22 cellular contexts compared by ENCODE assay signal in genomic region chr7:127290801-127291361, GRCh38. TPM values are rescaled to one million over a fixed set of nuclear protein-coding genes. Genes with fewer than 3 reads are reported as not detected.
"Had no signal": no experiment of that assay in that cellular context is flagged by ENCODE, and none has a peak within 500 bp of the region (broad histone marks: within the 10 kb centered on the region; RNA-seq: fewer than 3 reads in every experiment).

No MANE protein-coding gene starts in this region.

- H3K4me3 ChIP-seq: coronary artery, esophagus muscularis mucosa, lower lobe of right lung, pancreas, right lobe of liver, smooth muscle cell, suprapubic skin, transverse colon, uterus had no signal

- H3K4me1 Mint-ChIP-seq: brain; natural killer cell; stimulated activated naive CD8-positive, alpha-beta T cell treated with anti-CD3 and anti-CD28 coated beads, Interleukin-15, amount 100 ng/mL, for 72 hours had no signal

- H3K4me2 ChIP-seq: smooth muscle cell had no signal

- ATAC-seq: foreskin keratinocyte; left colon; lower lobe of right lung; natural killer cell; pancreas; right lobe of liver; stimulated activated naive CD8-positive, alpha-beta T cell treated with anti-CD3 and anti-CD28 coated beads, Interleukin-15, amount 100 ng/mL, for 72 hours had no signal

- H3K9me3 Mint-ChIP-seq: brain; natural killer cell; stimulated activated naive CD8-positive, alpha-beta T cell treated with anti-CD3 and anti-CD28 coated beads, Interleukin-15, amount 100 ng/mL, for 72 hours had no signal

- H3K27ac ChIP-seq: coronary artery, esophagus muscularis mucosa, foreskin keratinocyte, lower lobe of right lung, pancreas, right lobe of liver, suprapubic skin, transverse colon, uterus, WERI-Rb-1 had no signal

- H3K4me1 ChIP-seq: esophagus muscularis mucosa, lower lobe of right lung, pancreas, right lobe of liver, transverse colon, uterus had no signal

- H3K27me3 ChIP-seq: foreskin keratinocyte, pancreas, right lobe of liver, suprapubic skin, transverse colon, uterus had no signal

- DNase-seq: activated CD4-positive, alpha-beta T cell treated with anti-CD3 and anti-CD28 coated beads for 1 hour; activated CD4-positive, alpha-beta T cell treated with anti-CD3 and anti-CD28 coated beads, Interleukin-2, amount 50 U/mL, for 4 hours; central memory CD4-positive, alpha-beta T cell; islet precursor cell; left colon; lower lobe of right lung; natural killer cell; pancreas; right lobe of liver; stimulated activated CD4-positive, alpha-beta T cell treated with anti-CD3 and anti-CD28 coated beads, Interleukin-4, amount 100 ng/mL, for 1 hour; stimulated activated naive CD8-positive, alpha-beta T cell treated with anti-CD3 and anti-CD28 coated beads, Interleukin-15, amount 100 ng/mL, for 72 hours; transverse colon; uterus; WERI-Rb-1 had no signal

- H3K27ac Mint-ChIP-seq: activated naive CD8-positive, alpha-beta T cell; brain; natural killer cell; stimulated activated naive CD8-positive, alpha-beta T cell treated with anti-CD3 and anti-CD28 coated beads, Interleukin-15, amount 100 ng/mL, for 72 hours had no signal

- H3K36me3 ChIP-seq: esophagus muscularis mucosa, lower lobe of right lung, pancreas, right lobe of liver, suprapubic skin, transverse colon, uterus, WERI-Rb-1 had no signal

- H3K9me3 ChIP-seq: esophagus muscularis mucosa, lower lobe of right lung, pancreas, right lobe of liver, suprapubic skin, transverse colon, uterus had no signal

- H3K36me3 Mint-ChIP-seq: activated naive CD8-positive, alpha-beta T cell; brain; natural killer cell had no signal

- H3K4me3 Mint-ChIP-seq: activated naive CD8-positive, alpha-beta T cell; brain; natural killer cell; stimulated activated naive CD8-positive, alpha-beta T cell treated with anti-CD3 and anti-CD28 coated beads, Interleukin-15, amount 100 ng/mL, for 72 hours had no signal

RNA-seq across cellular contexts. Expression of gene GRM8, which starts 38.1 kb away (rescaled TPM):
- total RNA-seq: foreskin keratinocyte; lower lobe of right lung; natural killer cell; suprapubic skin; T-helper 2 cell treated with Interferon-gamma antibody and Interleukin-4, amounts not matched to agents 100 ng/mL and 5 ng/mL, for 36 hours had no signal
- polyA plus RNA-seq: foreskin keratinocyte had no signal
